Comparison of ENCODE assay signal across 10 cellular contexts in the genomic region with DNA sequence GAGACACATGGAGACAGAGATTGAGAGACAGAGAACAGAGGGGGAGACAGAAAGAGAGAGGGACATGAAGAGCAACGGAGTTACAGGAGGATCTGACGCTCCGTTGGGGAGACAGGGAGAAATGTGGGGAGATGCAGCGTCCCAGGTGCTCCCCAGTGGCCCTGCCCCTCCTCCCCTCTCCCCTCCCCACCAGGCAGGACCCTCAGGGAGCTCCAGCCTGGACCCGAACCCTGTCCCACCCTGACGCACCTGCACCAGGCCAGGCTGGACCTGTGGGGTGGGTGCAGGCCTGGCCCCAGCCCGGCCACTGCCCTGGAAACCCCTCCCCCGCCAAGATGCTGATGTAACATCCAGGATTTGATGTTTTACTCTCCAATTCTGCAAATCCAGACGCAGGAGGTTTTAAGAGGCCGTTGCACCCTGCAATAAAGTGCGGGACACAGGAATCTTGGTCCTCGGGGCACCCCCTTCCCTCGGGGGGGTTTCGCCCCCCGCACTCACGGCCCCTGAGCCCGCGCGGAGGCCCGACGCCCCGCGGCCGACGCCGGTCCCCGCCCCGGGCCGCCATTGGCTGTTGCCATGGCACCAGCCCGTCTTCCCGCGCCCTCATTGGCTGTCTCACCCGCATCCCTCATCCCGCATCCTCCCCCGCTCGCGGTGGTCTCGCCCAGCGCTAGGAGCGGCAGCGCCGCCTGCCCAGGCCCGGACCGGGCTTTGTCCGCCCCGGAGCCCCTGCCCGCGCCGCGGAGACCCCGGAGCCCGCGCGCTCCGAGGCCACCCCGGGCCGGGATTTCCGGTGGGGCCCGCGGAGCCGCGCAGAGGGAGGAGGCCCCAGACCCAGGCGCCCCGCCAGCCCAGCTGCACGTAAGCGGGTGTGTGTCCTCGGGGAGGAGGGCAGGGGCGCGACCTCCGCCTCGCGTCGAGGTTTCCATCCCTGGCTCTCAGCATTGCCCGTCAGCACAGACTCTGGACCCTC. TPM values are rescaled to one million over a fixed set of nuclear protein-coding genes. Genes with fewer than 3 reads are reported as not detected.
DNase-seq lines count a peak whose midpoint lies in the region; ATAC-seq and TF ChIP-seq lines count a peak whose summit lies in the region.
"Had no signal": no experiment of that assay in that cellular context is flagged by ENCODE, and none has a peak within 500 bp of the region (broad histone marks: within the 10 kb centered on the region; RNA-seq: fewer than 3 reads in every experiment).

TSS of gene APC2 (plus strand) at position 655 of the 976 bp plus-strand sequence. CDS start 2,881 bp downstream, outside the sequence.

- TF ChIP-seq CTCF in PC-9 (conservative IDR thresholded peaks at IDR 0.05) = no peak

- peaks cover 45% of the 10 kb centered on the region for H3K27me3 Mint-ChIP-seq in T-helper 17 cell

- H3K27ac ChIP-seq in PC-9 = no peak within 1 kb of the TSS
- H3K27ac ChIP-seq: heart left ventricle had no signal

- intact Hi-C loops in PC-9 (cut with micrococcal nuclease; ENCODE audit: unreplicated experiment) = no loop called here

- H4K20me1 ChIP-seq in PC-9 (ENCODE audit: insufficient read depth) = no peaks in the 10 kb centered on the region

- H3K27me3 ChIP-seq in PC-9 (ENCODE audit: insufficient read depth, low read depth) = no peaks in the 10 kb centered on the region

- in situ Hi-C loops in ACHN (cut with HindIII; ENCODE audit: low pct_ligation_motif_present, low pct_unique_long_range_greater_than_20kb, low sequenced_read_pairs) = no loop called here

- POLR2A ChIA-PET in PC-9 (lab: Charles Lee; ENCODE audit: unreplicated experiment) = no interaction called here

- H3K4me1 ChIP-seq in PC-9 (replicated peaks; ENCODE audit: insufficient read depth) = no peaks in the 10 kb centered on the region

- CTCF ChIA-PET in PC-9 (lab: Charles Lee) = no interaction called here

- no peaks in the 10 kb centered on the region for H3K36me3 ChIP-seq in PC-9 (ENCODE audit: low read depth)
- H3K36me3 ChIP-seq: heart left ventricle had no signal

- no TSS peak for BruUV-seq in PC-9 (replicated peaks; lab: Mats Ljungman, UMichigan)

- H3K4me3 ChIP-seq in iPS-11a (ENCODE audit: low read depth, low read length) (peak within 1 kb of the TSS; percentile 8), PC-9 (no peak within 1 kb of the TSS)
- H3K4me3 ChIP-seq: heart left ventricle had no signal

- peaks cover 16% of the 10 kb centered on the region for H3K4me1 Mint-ChIP-seq in T-helper 17 cell

- peaks cover 13% of the 10 kb centered on the region for H3K36me3 Mint-ChIP-seq in T-helper 17 cell (ENCODE audit: low read depth)

- no peaks in the 10 kb centered on the region for H3K79me2 ChIP-seq in PC-9 (ENCODE audit: low read depth)

- H3K27ac Mint-ChIP-seq in T-helper 17 cell = no peak within 1 kb of the TSS
- H3K27ac Mint-ChIP-seq: T-helper 1 cell treated with Interleukin-12 subunit alpha and Interleukin-12 subunit beta and Interleukin-4 antibody, amounts not matched to agents 30 μg/mL and 1 μg/mL, for 36 hours had no signal

- peak within 1 kb of the TSS; percentile 70 for H3K4me3 Mint-ChIP-seq in T-helper 17 cell
- H3K4me3 Mint-ChIP-seq: T-helper 1 cell treated with Interleukin-12 subunit alpha and Interleukin-12 subunit beta and Interleukin-4 antibody, amounts not matched to agents 30 μg/mL and 1 μg/mL, for 36 hours had no signal

- no peak within 1 kb of the TSS for H2AFZ ChIP-seq in PC-9

- no peaks in the 10 kb centered on the region for H3K9me2 ChIP-seq in PC-9 (ENCODE audit: insufficient read depth)

- H3K4me2 ChIP-seq in PC-9 = no peak within 1 kb of the TSS

- DNase-seq in ACHN (peak; percentile 22), GM03348 (ENCODE audit: low spot score) (peak; percentile 94), T-helper 17 cell (no peak), PC-9 (no peak), NOMO-1 (lab: John Stamatoyannopoulos, UW; ENCODE audit: unreplicated experiment in 2 of 2) (no peak), SW480 (ENCODE audit: low spot score) (no peak), LoVo (ENCODE audit: low spot score) (no peak)

- peaks cover 7% of the 10 kb centered on the region for H3F3A ChIP-seq in PC-9 (ENCODE audit: insufficient read depth, low read depth)

- no peaks in the 10 kb centered on the region for H3K9me3 ChIP-seq in T-helper 17 cell (ENCODE audit: control insufficient read depth, low read length, poor library complexity, severe bottlenecking)
- H3K9me3 ChIP-seq in PC-9 (ENCODE audit: insufficient read depth, low read depth) = no peaks in the 10 kb centered on the region
- H3K9me3 ChIP-seq: heart left ventricle had no signal

- peak; percentile 37 for ATAC-seq in T-helper 17 cell
- ATAC-seq: heart left ventricle had no signal

RNA-seq across cellular contexts. Expression of gene APC2, which starts in this region (rescaled TPM):
- total RNA-seq in T-helper 17 cell = under 1 TPM; 0.07 to 0.44 TPM
- total RNA-seq in PC-9 (2021) = 1.6 and 2.7 TPM in 2 replicates

Comparison
In these comparisons a context has a peak if more than half of its experiments do, and no peak if none do; other contexts are left out.
1. Peak in ATAC-seq in T-helper 17 cell; RNA of the gene not detected or under 1 TPM.
2. DNase-seq: peak in ACHN (single experiment) and GM03348 (single experiment); none in T-helper 17 cell (0 of 3), PC-9 (0 of 2), NOMO-1 (0 of 2), SW480 (single experiment) and LoVo (single experiment).